ENCODE assay signal across 9 cellular contexts in genomic region chr15:79339588-79340314, GRCh38. TPM values are rescaled to one million over a fixed set of nuclear protein-coding genes. Genes with fewer than 3 reads are reported as not detected.
DNase-seq lines count a peak whose midpoint lies in the region; ATAC-seq and TF ChIP-seq lines count a peak whose summit lies in the region.
"Had no signal": no experiment of that assay in that cellular context is flagged by ENCODE, and none has a peak within 500 bp of the region (broad histone marks: within the 10 kb centered on the region; RNA-seq: fewer than 3 reads in every experiment).

No MANE protein-coding gene starts in this region.

- TF ChIP-seq CTCF in A673 (conservative IDR thresholded peaks at IDR 0.05; ENCODE audit: low read depth, low read length) (peak; percentile 77), GM10266 (IDR thresholded peaks at IDR 0.05; ENCODE audit: control insufficient read depth, insufficient read depth, low read depth, missing control alignments) (peak; percentile 72), chondrocyte (IDR thresholded peaks at IDR 0.05) (peak; percentile 89)

- POLR2A ChIA-PET in A673 (lab: Charles Lee; ENCODE audit: low non-redundant PET), result no interaction called here

- peaks cover 4% of the 10 kb centered on the region for H3K4me1 Mint-ChIP-seq in chondrocyte (ENCODE audit: low read depth)

- no peak overlapping the region for H3K4me3 ChIP-seq in A673 (ENCODE audit: low read depth, low read length, poor library complexity, severe bottlenecking)

- DNase-seq in A673 (ENCODE audit: low spot score) (peak; percentile 58), GM10266 (ENCODE audit: extremely low spot score) (peak; percentile 40), NCI-H524 treated with DMSO at 0.1 percent for 48 hours (lab: John Stamatoyannopoulos, UW) (peak; percentile 20), chondrocyte (ENCODE audit: low spot score) (no peak), middle frontal gyrus (ENCODE audit: extremely low spot score, low spot score) (peak; percentile 43)
- DNase-seq in activated CD8-positive, alpha-beta memory T cell treated with anti-CD3 and anti-CD28 coated beads, Interleukin-2, amount 50 U/mL, for 48 hours, result no peak

- no TSS peak for BruUV-seq in A673 (replicated peaks; lab: Mats Ljungman, UMichigan)

- no peaks in the 10 kb centered on the region for H3K36me3 Mint-ChIP-seq in chondrocyte (ENCODE audit: low read depth)

- H3K9me3 ChIP-seq in A673 (ENCODE audit: low read depth, low read length, poor library complexity, severe bottlenecking), result no peaks in the 10 kb centered on the region

- no peaks in the 10 kb centered on the region for H3K9me3 Mint-ChIP-seq in chondrocyte (ENCODE audit: low read depth)

- H3K36me3 ChIP-seq in A673 (ENCODE audit: insufficient read depth, low read length, poor library complexity, severe bottlenecking), result no peaks in the 10 kb centered on the region

- H3K27me3 Mint-ChIP-seq in chondrocyte (ENCODE audit: low read depth), result no peaks in the 10 kb centered on the region

- no peaks in the 10 kb centered on the region for H3K27me3 ChIP-seq in A673 (replicated peaks; ENCODE audit: insufficient read depth, low read depth, low read length, poor library complexity)

- no peak overlapping the region for H3K27ac ChIP-seq in A673 (ENCODE audit: low read depth, low read length, poor library complexity, severe bottlenecking)

- H3K4me3 Mint-ChIP-seq in chondrocyte (ENCODE audit: unreplicated experiment), result no peak overlapping the region

- no peaks in the 10 kb centered on the region for H3K4me1 ChIP-seq in A673 (ENCODE audit: insufficient read depth, low read length, poor library complexity, severe bottlenecking)

- intact Hi-C loops in A673 (cut with micrococcal nuclease; ENCODE audit: unreplicated experiment), result loop anchor here (2.0 to 10.0 kb wide), 3 partner anchors 257 to 655 kb away; no protein-coding TSS in a partner anchor

- CTCF ChIA-PET in A673 (lab: Charles Lee), result interaction anchor here (0.6 to 1.7 kb wide), 8 partner anchors 229 to 653 kb away, joined by 3 to 19 read pairs (median 6); no protein-coding TSS in a partner anchor

- H3K27ac Mint-ChIP-seq in chondrocyte (ENCODE audit: unreplicated experiment), result no peak overlapping the region

- ATAC-seq in GM19023 (IDR thresholded peaks at IDR 0.05; ENCODE audit: unreplicated experiment) (no peak), GM21515 (IDR thresholded peaks at IDR 0.05; ENCODE audit: unreplicated experiment) (no peak)

RNA-seq across cellular contexts. Expression of gene TMED3, which starts 28.8 kb away (rescaled TPM):
- 50.0 and 51.6 TPM in 2 replicates for total RNA-seq in A673 (2021)
- 136 to 182 TPM (median 174 TPM) in 3 replicates for total RNA-seq in chondrocyte

RNA-seq across cellular contexts. Expression of gene ANKRD34C, which starts 57.2 kb away (rescaled TPM):
- total RNA-seq in A673 (2021) (not detected in 2 replicates), chondrocyte (0.07 to 1.3 TPM (median 0.92 TPM) in 3 replicates)
- total RNA-seq: dermis microvascular lymphatic vessel endothelial cell had no signal

Comparison
In these comparisons a context has a peak if more than half of its experiments do, and no peak if none do; other contexts are left out.
1. DNase-seq: peak in A673 (single experiment), GM10266 (single experiment), NCI-H524 treated with DMSO at 0.1 percent for 48 hours (single experiment) and middle frontal gyrus (single experiment); none in chondrocyte (single experiment) and activated CD8-positive, alpha-beta memory T cell treated with anti-CD3 and anti-CD28 coated beads, Interleukin-2, amount 50 U/mL, for 48 hours (single experiment).
2. Peak in every context shown above with its lines, with median percentiles within 50 percentile points of each other: CTCF ChIP-seq.